ENCODE assay signal across 11 cellular contexts in genomic region chr3:41836360-41837134, GRCh38.
DNase-seq lines count a peak whose midpoint lies in the region; ATAC-seq, FAIRE-seq and TF ChIP-seq lines count a peak whose summit lies in the region.
"Had no signal": no experiment of that assay in that cellular context is flagged by ENCODE, and none has a peak within 500 bp of the region (broad histone marks: within the 10 kb centered on the region; RNA-seq: fewer than 3 reads in every experiment).

No MANE protein-coding gene starts in this region.

- H3K4me1 ChIP-seq in K562 (replicated peaks in 1 of 2; ENCODE audit: control insufficient read depth in 2 of 2, insufficient read depth in 2 of 2, low read length in 2 of 2) (no peaks in the 10 kb centered on the region), spleen (no peaks in the 10 kb centered on the region)

- TF ChIP-seq POLR2A in GM12891 (IDR thresholded peaks at IDR 0.05; ENCODE audit: low read depth, low read length) (no peak), K562 (conservative IDR thresholded peaks at IDR 0.05) (no peak), spleen (IDR thresholded peaks at IDR 0.05) (no peak)

- peaks cover 5 to 17% of the 10 kb centered on the region in 2 experiments; a peak in 2 of 5 replicates for H3K27me3 ChIP-seq in K562 (ENCODE audit: control insufficient read depth in 2 of 2, insufficient read depth in 2 of 2, low read length in 2 of 2)
- no peaks in the 10 kb centered on the region for H3K27me3 ChIP-seq in spleen (replicated peaks in 1 of 7)
- H3K27me3 ChIP-seq: neutrophil had no signal

- CTCF ChIA-PET in K562 (lab: Yijun Ruan, JAX; ENCODE audit: low intra/inter-chr PET ratio): no interaction called here

- FAIRE-seq in GM12891 (lab: Jason Lieb, UNC) (peak; percentile 67), K562 (lab: Jason Lieb, UNC) (no peak)

- no peaks in the 10 kb centered on the region for H4K20me1 ChIP-seq in K562 (replicated peaks; ENCODE audit: control insufficient read depth, insufficient read depth, low read length)

- H3K9me1 ChIP-seq in K562 (ENCODE audit: control insufficient read depth, insufficient read depth, low read length): no peaks in the 10 kb centered on the region

- POLR2A ChIA-PET in K562 (lab: Yijun Ruan, JAX): no interaction called here

- TF ChIP-seq EP300 in K562 (IDR thresholded peaks at IDR 0.05; ENCODE audit: low read length): no peak

- TF ChIP-seq RAD21 in K562 (CRISPR knock-in tag; conservative IDR thresholded peaks at IDR 0.05 in 1 of 2, IDR thresholded peaks at IDR 0.05 in 1 of 2): no peak

- no peaks in the 10 kb centered on the region for H3K36me3 ChIP-seq in K562 (ENCODE audit: control insufficient read depth, insufficient read depth, low read length)
- H3K36me3 ChIP-seq in spleen: peaks cover 0 to 8% (median 0%) of the 10 kb centered on the region in 6 donors
- H3K36me3 ChIP-seq: neutrophil had no signal

- H3K9ac ChIP-seq in K562 (ENCODE audit: insufficient read depth in 1 of 2, low read depth in 2 of 2, low read length in 2 of 2): no peak overlapping the region

- under 1% methylated on average over 11 of the region's 11 CpGs for WGBS in K562 (ENCODE audit: insufficient coverage, low coverage, missing lambda C conversion rate)
- WGBS in spleen, 5 donors: 70 to 81% (median 78%) methylated on average over 11 of the region's 11 CpGs

- H3K27ac ChIP-seq in K562 (ENCODE audit: extremely low read depth, low read depth, low read length) (no peak overlapping the region), spleen (no peak overlapping the region)
- H3K27ac ChIP-seq: neutrophil had no signal

- H2AFZ ChIP-seq in K562 (ENCODE audit: low read depth, low read length): no peak overlapping the region

- H3K79me2 ChIP-seq in K562 (ENCODE audit: control insufficient read depth, insufficient read depth, low read length): no peaks in the 10 kb centered on the region

- H3K9me3 ChIP-seq in K562 (replicated peaks; ENCODE audit: control insufficient read depth, insufficient read depth, low read depth, low read length): no peaks in the 10 kb centered on the region
- peaks cover 0 to 29% (median 11%) of the 10 kb centered on the region in 8 donors for H3K9me3 ChIP-seq in spleen
- H3K9me3 ChIP-seq: neutrophil had no signal

- DNase-seq in GM12891 (ENCODE audit: insufficient read length, low spot score) (no peak), K562 (ENCODE audit: extremely low read depth in 1 of 4, low spot score in 3 of 4) (no peak), spleen (no peak), Kasumi-1 (lab: John Stamatoyannopoulos, UW) (no peak)
- DNase-seq: effector memory CD8-positive, alpha-beta T cell; glutamatergic neuron; NCI-H2107 had no signal

- in situ Hi-C loops in K562 (cut with MboI): no loop called here

- no peak for TF ChIP-seq CTCF in K562 (IDR thresholded peaks at IDR 0.05 in 2 of 3, conservative IDR thresholded peaks at IDR 0.05 in 1 of 3; ENCODE audit: insufficient read depth in 2 of 3, low read depth in 1 of 3, low read length in 3 of 3)
- no peak for TF ChIP-seq CTCF in spleen (IDR thresholded peaks at IDR 0.05 in 8 of 11, conservative IDR thresholded peaks at IDR 0.05 in 3 of 11)

- no peak overlapping the region for H3K4me2 ChIP-seq in K562 (ENCODE audit: insufficient read depth, low read length)

- no peak overlapping the region for H3K4me3 ChIP-seq in K562
- H3K4me3 ChIP-seq in spleen: no peak overlapping the region

- BruUV-seq in K562 (replicated peaks; lab: Mats Ljungman, UMichigan): no TSS peak

- intact Hi-C loops in K562 (cut with micrococcal nuclease) (no loop called here), spleen (cut with DNase I; ENCODE audit: low total_unique reads) (no loop called here)

- peak; percentile 84 for ATAC-seq in GM18868 (IDR thresholded peaks at IDR 0.05; ENCODE audit: unreplicated experiment)
- peak; percentile 72 for ATAC-seq in HG03175 (IDR thresholded peaks at IDR 0.05; ENCODE audit: unreplicated experiment)
- ATAC-seq in K562: no peak
- ATAC-seq in GM21360 (IDR thresholded peaks at IDR 0.05; ENCODE audit: unreplicated experiment): no peak
- ATAC-seq: effector memory CD8-positive, alpha-beta T cell had no signal

TF ChIP-seq in GM12891, 5 proteins besides CTCF, POLR2A, EP300 and RAD21:
- no peak for TF ChIP-seq POLR2AphosphoS5 (IDR thresholded peaks at IDR 0.05; ENCODE audit: low read depth, low read length)
- TF ChIP-seq PAX5 (IDR thresholded peaks at IDR 0.05; ENCODE audit: insufficient read depth, low read length, severe bottlenecking): no peak
- no peak for TF ChIP-seq SPI1 (IDR thresholded peaks at IDR 0.05; ENCODE audit: low read depth, low read length)
- no peak for TF ChIP-seq POU2F2 (IDR thresholded peaks at IDR 0.05; ENCODE audit: low read depth, low read length)
- TF ChIP-seq TAF1 (IDR thresholded peaks at IDR 0.05; ENCODE audit: low read depth, low read length): no peak

TF ChIP-seq in K562, 482 proteins besides CTCF, POLR2A, EP300 and RAD21:
- TF ChIP-seq CBX8 (IDR thresholded peaks at IDR 0.05; ENCODE audit: borderline replicate concordance, extremely low read depth, low read depth, low read length, poor library complexity, severe bottlenecking) (peak; percentile 60), ZNF280B (CRISPR knock-in tag; IDR thresholded peaks at IDR 0.05) (no peak)

Comparison
In these comparisons a context has a peak if more than half of its experiments do, and no peak if none do; other contexts are left out.
1. ATAC-seq: peak in GM18868 (single experiment) and HG03175 (single experiment); none in K562 (single experiment) and GM21360 (single experiment).